28 cellular contexts compared by ENCODE assay signal in genomic region chr13:61002686-61003085, GRCh38.
"Had no signal": no experiment of that assay in that cellular context is flagged by ENCODE, and none has a peak within 500 bp of the region (broad histone marks: within the 10 kb centered on the region; RNA-seq: fewer than 3 reads in every experiment).

No MANE protein-coding gene starts in this region.

- H3K4me3 ChIP-seq: ascending aorta, breast epithelium, cardiac muscle cell, colonic mucosa had no signal

- H3K36me3 ChIP-seq: ascending aorta, breast epithelium, cardiac muscle cell, colonic mucosa had no signal

- ATAC-seq: activated naive CD4-positive, alpha-beta T cell treated with anti-CD3 and anti-CD28 coated beads, Interleukin-2, amount 50 U/mL, for 72 hours; activated T-cell treated with anti-CD3 and anti-CD28 coated beads, Interleukin-2, amount 50 U/mL, for 72 hours; esophagus mucosa; T-helper 17 cell had no signal

- H3K27ac ChIP-seq: ascending aorta, breast epithelium, cardiac muscle cell, colonic mucosa had no signal

- FAIRE-seq: frontal cortex had no signal

- H3K9me3 ChIP-seq: ascending aorta, colonic mucosa had no signal

- DNase-seq: activated CD4-positive, alpha-beta memory T cell treated with anti-CD3 and anti-CD28 coated beads, Interleukin-2, amount 10 ng/mL, durations not matched to agents 7 days and 5 days; activated CD4-positive, alpha-beta T cell treated with anti-CD3 and anti-CD28 coated beads for 1 hour; activated CD4-positive, alpha-beta T cell treated with anti-CD3 and anti-CD28 coated beads for 4 hours; activated CD4-positive, alpha-beta T cell treated with anti-CD3 and anti-CD28 coated beads, Interleukin-2, amount 10 ng/mL, durations not matched to agents 7 days and 5 days; activated CD4-positive, alpha-beta T cell treated with anti-CD3 and anti-CD28 coated beads, Interleukin-2, amount 50 U/mL, for 4 hours; activated CD8-positive, alpha-beta memory T cell treated with anti-CD3 and anti-CD28 coated beads, Interleukin-2, amount 50 U/mL, for 48 hours; activated gamma-delta T cell; activated naive CD4-positive, alpha-beta T cell; activated naive CD4-positive, alpha-beta T cell treated with anti-CD3 and anti-CD28 coated beads, Interleukin-2, amount 10 ng/mL, durations not matched to agents 7 days and 5 days; activated naive CD8-positive, alpha-beta T cell treated with anti-CD3 and anti-CD28 coated beads, Interleukin-2, amount 10 ng/mL, durations not matched to agents 7 days and 5 days; activated T-cell treated with anti-CD3 and anti-CD28 coated beads for 4 hours; activated T-cell treated with anti-CD3 and anti-CD28 coated beads, Interleukin-2, amount 50 U/mL, for 24 hours; activated T-cell treated with anti-CD3 and anti-CD28 coated beads, Interleukin-2, amount 50 U/mL, for 72 hours; central memory CD4-positive, alpha-beta T cell; cerebellar nuclear complex; colonic mucosa; effector CD8-positive, alpha-beta T cell; foreskin fibroblast; head of caudate nucleus; T-helper 1 cell; T-helper 17 cell; T1000 had no signal

- H3K4me1 ChIP-seq: ascending aorta, breast epithelium, colonic mucosa had no signal

- H3K27me3 ChIP-seq: ascending aorta, breast epithelium, cardiac muscle cell, colonic mucosa had no signal
